In genomic region chr20:62365814-62366369, GRCh38 we compare ENCODE assay signal across 2 cellular contexts.
TF ChIP-seq lines count a peak whose summit lies in the region.

No MANE protein-coding gene starts in this region.

TF ChIP-seq in endothelial cell of umbilical vein, 7 proteins besides CTCF, POLR2A, EP300 and RAD21:
- TF ChIP-seq JUN (IDR thresholded peaks at IDR 0.05; ENCODE audit: borderline replicate concordance, insufficient read depth, insufficient read length, low read depth) = no peak
- TF ChIP-seq MYC (IDR thresholded peaks at IDR 0.05; ENCODE audit: low read depth, low read length) = no peak
- TF ChIP-seq, protein P1, sequence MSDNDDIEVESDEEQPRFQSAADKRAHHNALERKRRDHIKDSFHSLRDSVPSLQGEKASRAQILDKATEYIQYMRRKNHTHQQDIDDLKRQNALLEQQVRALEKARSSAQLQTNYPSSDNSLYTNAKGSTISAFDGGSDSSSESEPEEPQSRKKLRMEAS (IDR thresholded peaks at IDR 0.05; ENCODE audit: insufficient read depth, insufficient read length) = no peak
- TF ChIP-seq EZH2 (IDR thresholded peaks at IDR 0.05; ENCODE audit: borderline replicate concordance, low read depth, low read length, severe bottlenecking) = no peak
- no peak for TF ChIP-seq POLR2AphosphoS5 (IDR thresholded peaks at IDR 0.05; ENCODE audit: insufficient read depth, low read depth, low read length)
- no peak for TF ChIP-seq FOS (IDR thresholded peaks at IDR 0.05; ENCODE audit: borderline replicate concordance, insufficient read depth, low read length)
- no peak for TF ChIP-seq GATA2 (IDR thresholded peaks at IDR 0.05; ENCODE audit: insufficient read depth, insufficient read length, low read depth, low read length)
TF ChIP-seq in endothelial cell of umbilical vein: peak in this region for 0.

TF ChIP-seq in neural cell, 6 proteins besides CTCF, POLR2A, EP300 and RAD21:
- no peak for TF ChIP-seq POLR2AphosphoS5 (IDR thresholded peaks at IDR 0.05)
- TF ChIP-seq TAF1 (IDR thresholded peaks at IDR 0.05; ENCODE audit: low read depth) = no peak
- TF ChIP-seq EZH2 (IDR thresholded peaks at IDR 0.05; ENCODE audit: borderline replicate concordance, insufficient read depth, low read length, poor library complexity, severe bottlenecking) = no peak
- TF ChIP-seq, protein P2, sequence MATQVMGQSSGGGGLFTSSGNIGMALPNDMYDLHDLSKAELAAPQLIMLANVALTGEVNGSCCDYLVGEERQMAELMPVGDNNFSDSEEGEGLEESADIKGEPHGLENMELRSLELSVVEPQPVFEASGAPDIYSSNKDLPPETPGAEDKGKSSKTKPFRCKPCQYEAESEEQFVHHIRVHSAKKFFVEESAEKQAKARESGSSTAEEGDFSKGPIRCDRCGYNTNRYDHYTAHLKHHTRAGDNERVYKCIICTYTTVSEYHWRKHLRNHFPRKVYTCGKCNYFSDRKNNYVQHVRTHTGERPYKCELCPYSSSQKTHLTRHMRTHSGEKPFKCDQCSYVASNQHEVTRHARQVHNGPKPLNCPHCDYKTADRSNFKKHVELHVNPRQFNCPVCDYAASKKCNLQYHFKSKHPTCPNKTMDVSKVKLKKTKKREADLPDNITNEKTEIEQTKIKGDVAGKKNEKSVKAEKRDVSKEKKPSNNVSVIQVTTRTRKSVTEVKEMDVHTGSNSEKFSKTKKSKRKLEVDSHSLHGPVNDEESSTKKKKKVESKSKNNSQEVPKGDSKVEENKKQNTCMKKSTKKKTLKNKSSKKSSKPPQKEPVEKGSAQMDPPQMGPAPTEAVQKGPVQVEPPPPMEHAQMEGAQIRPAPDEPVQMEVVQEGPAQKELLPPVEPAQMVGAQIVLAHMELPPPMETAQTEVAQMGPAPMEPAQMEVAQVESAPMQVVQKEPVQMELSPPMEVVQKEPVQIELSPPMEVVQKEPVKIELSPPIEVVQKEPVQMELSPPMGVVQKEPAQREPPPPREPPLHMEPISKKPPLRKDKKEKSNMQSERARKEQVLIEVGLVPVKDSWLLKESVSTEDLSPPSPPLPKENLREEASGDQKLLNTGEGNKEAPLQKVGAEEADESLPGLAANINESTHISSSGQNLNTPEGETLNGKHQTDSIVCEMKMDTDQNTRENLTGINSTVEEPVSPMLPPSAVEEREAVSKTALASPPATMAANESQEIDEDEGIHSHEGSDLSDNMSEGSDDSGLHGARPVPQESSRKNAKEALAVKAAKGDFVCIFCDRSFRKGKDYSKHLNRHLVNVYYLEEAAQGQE (IDR thresholded peaks at IDR 0.05; ENCODE audit: borderline replicate concordance) = no peak
- TF ChIP-seq SMC3 (conservative IDR thresholded peaks at IDR 0.05; ENCODE audit: poor library complexity) = no peak
